Comparison of ENCODE assay signal across 8 cellular contexts in genomic region chr3:76107935-76108570, GRCh38.
DNase-seq lines count a peak whose midpoint lies in the region; ATAC-seq, FAIRE-seq and TF ChIP-seq lines count a peak whose summit lies in the region.

No MANE protein-coding gene starts in this region.

- H3K79me2 ChIP-seq in SK-N-SH (ENCODE audit: insufficient read depth) = no peaks in the 10 kb centered on the region

- ATAC-seq in HG03066 (IDR thresholded peaks at IDR 0.05; ENCODE audit: low read depth, unreplicated experiment) = peak; percentile 63
- ATAC-seq in GM21447 (IDR thresholded peaks at IDR 0.05; ENCODE audit: unreplicated experiment) = no peak

- H3K9ac ChIP-seq in SK-N-SH = no peak overlapping the region

- H3K9me2 ChIP-seq in SK-N-SH = no peaks in the 10 kb centered on the region

- H3K27ac ChIP-seq in SK-N-SH (ENCODE audit: low read depth in 2 of 2, low read length in 1 of 2) (no peak overlapping the region), tibial nerve (no peak overlapping the region)

- H3K36me3 ChIP-seq in SK-N-SH (replicated peaks in 1 of 2; ENCODE audit: control insufficient read depth in 1 of 2, insufficient read depth in 2 of 2, low read length in 1 of 2) (no peaks in the 10 kb centered on the region), tibial nerve (no peaks in the 10 kb centered on the region)

- no peak overlapping the region for H3K4me2 ChIP-seq in SK-N-SH

- no peaks in the 10 kb centered on the region for H4K20me1 ChIP-seq in SK-N-SH (ENCODE audit: insufficient read depth)

- no peaks in the 10 kb centered on the region for H3F3A ChIP-seq in SK-N-SH (replicated peaks; ENCODE audit: insufficient read depth)

- WGBS in SK-N-SH (ENCODE audit: low lambda C conversion rate) = 2% methylated on average over 5 of the region's 5 CpGs
- 3% methylated on average over 5 of the region's 5 CpGs for WGBS in tibial nerve, 2 donors

- H3K4me3 ChIP-seq in SK-N-SH (ENCODE audit: low read depth in 2 of 2, low read length in 1 of 2) (no peak overlapping the region; a peak in 1 of 4 replicates), tibial nerve (no peak overlapping the region)

- TF ChIP-seq CTCF in SK-N-SH (IDR thresholded peaks at IDR 0.05) (peak; percentile 84), tibial nerve (IDR thresholded peaks at IDR 0.05) (peak in 3 of 5 experiments; percentile 35 to 57 (median 42))

- H3K9me3 ChIP-seq in SK-N-SH (no peaks in the 10 kb centered on the region), tibial nerve (no peaks in the 10 kb centered on the region)

- no peak overlapping the region for H2AFZ ChIP-seq in SK-N-SH (ENCODE audit: low read depth)

- POLR2A ChIA-PET in SK-N-SH (lab: Yijun Ruan, JAX) = no interaction called here

- CTCF ChIA-PET in SK-N-SH (lab: Yijun Ruan, JAX) = interaction anchor here (0.6 to 1.9 kb wide), 10 partner anchors 8 to 85 kb away, joined by 3 to 11 read pairs (median 3); no protein-coding TSS in a partner anchor

- TF ChIP-seq POLR2A in tibial nerve (IDR thresholded peaks at IDR 0.05) = no peak

- no peak for TF ChIP-seq EP300 in SK-N-SH (IDR thresholded peaks at IDR 0.05; ENCODE audit: borderline replicate concordance in 1 of 2, low read depth in 1 of 2, low read length in 1 of 2)
- no peak for TF ChIP-seq EP300 in tibial nerve (IDR thresholded peaks at IDR 0.05)

- H3K27me3 ChIP-seq in SK-N-SH (ENCODE audit: insufficient read depth) (no peaks in the 10 kb centered on the region), tibial nerve (no peaks in the 10 kb centered on the region)

- DNase-seq in SK-N-SH = peak; percentile 48
- DNase-seq in globus pallidus (ENCODE audit: low spot score) = peak; percentile 2
- peak in 1 of 2 donors; percentile 15 for DNase-seq in tibial nerve (ENCODE audit: low spot score in 2 of 2)
- DNase-seq in NCI-H128 (lab: John Stamatoyannopoulos, UW; ENCODE audit: unreplicated experiment) = no peak
- no peak for DNase-seq in activated CD4-positive, alpha-beta T cell treated with anti-CD3 and anti-CD28 coated beads for 1 hour

- TF ChIP-seq RAD21 in SK-N-SH (IDR thresholded peaks at IDR 0.05; ENCODE audit: low read length) = peak; percentile 77

- H3K4me1 ChIP-seq in SK-N-SH (ENCODE audit: control insufficient read depth in 1 of 2, insufficient read depth in 2 of 2, low read depth in 1 of 2, low read length in 1 of 2) (no peaks in the 10 kb centered on the region), tibial nerve (no peaks in the 10 kb centered on the region)

- peak; percentile 36 for FAIRE-seq in G401.6 (lab: Jason Lieb, UNC)

TF ChIP-seq in SK-N-SH, 30 proteins besides CTCF, POLR2A, EP300 and RAD21:
- TF ChIP-seq SMC3 (IDR thresholded peaks at IDR 0.05; ENCODE audit: low read depth, low read length) (peak; percentile 48; the same call in 1 of the 2 replicates), EZH2phosphoT487 (IDR thresholded peaks at IDR 0.05; ENCODE audit: borderline replicate concordance, low read depth) (no peak)

Comparison
In these comparisons a context has a peak if more than half of its experiments do, and no peak if none do; other contexts are left out.
1. DNase-seq: peak in SK-N-SH (single experiment) and globus pallidus (single experiment); none in NCI-H128 (single experiment) and activated CD4-positive, alpha-beta T cell treated with anti-CD3 and anti-CD28 coated beads for 1 hour (single experiment).